Comparison of ENCODE assay signal across 8 cellular contexts in genomic region chr18:31684279-31685096, GRCh38. TPM values are rescaled to one million over a fixed set of nuclear protein-coding genes. Genes with fewer than 3 reads are reported as not detected.
DNase-seq lines count a peak whose midpoint lies in the region; ATAC-seq and TF ChIP-seq lines count a peak whose summit lies in the region.

Gene B4GALT6 (minus strand): TSS chr18:31684581. CDS start chr18:31684426, 155 bp downstream.

- DNase-seq in GM12865 (ENCODE audit: low read depth) (peak; percentile 82), dorsolateral prefrontal cortex (peak in 6 of 10 donors; percentile 8 to 51 (median 33)), lower leg skin (ENCODE audit: low spot score in 2 of 2) (no peak), HT-29 (ENCODE audit: low spot score) (no peak)

- H3K4me1 Mint-ChIP-seq in T-helper 1 cell treated with Interleukin-12 subunit alpha and Interleukin-12 subunit beta and Interleukin-4 antibody, amounts not matched to agents 30 μg/mL and 1 μg/mL, for 36 hours (ENCODE audit: low read depth): peaks cover 9% of the 10 kb centered on the region

- peak within 1 kb of the TSS; percentile 74 for H3K27ac Mint-ChIP-seq in T-helper 1 cell treated with Interleukin-12 subunit alpha and Interleukin-12 subunit beta and Interleukin-4 antibody, amounts not matched to agents 30 μg/mL and 1 μg/mL, for 36 hours

- peak within 1 kb of the TSS; percentile 88 for H3K4me3 ChIP-seq in GM12865 (ENCODE audit: low read depth, low read length)
- H3K4me3 ChIP-seq in HUES64 (ENCODE audit: low read length): peak within 1 kb of the TSS; percentile 86
- H3K4me3 ChIP-seq in dorsolateral prefrontal cortex: peak within 1 kb of the TSS; percentile 49 to 83 (median 65)
- H3K4me3 ChIP-seq in lower leg skin (ENCODE audit: low read depth, poor library complexity, severe bottlenecking): peak within 1 kb of the TSS; percentile 39
- H3K4me3 ChIP-seq in stomach smooth muscle (ENCODE audit: low read length in 2 of 2): peak within 1 kb of the TSS; percentile 74 to 75

- intact Hi-C loops in dorsolateral prefrontal cortex (cut with DNase I) (no loop called here), lower leg skin (cut with DNase I; ENCODE audit: low total_unique reads) (no loop called here)

- H3K27me3 ChIP-seq in HUES64 (ENCODE audit: insufficient read depth, low read length) (peaks cover 9% of the 10 kb centered on the region; the same call in 1 of the 2 replicates), dorsolateral prefrontal cortex (peaks cover 0 to 4% (median 0%) of the 10 kb centered on the region in 45 donors), stomach smooth muscle (ENCODE audit: control insufficient read depth in 1 of 2, insufficient read depth in 2 of 2, low read length in 2 of 2) (peaks cover 0 to 3% of the 10 kb centered on the region in 2 donors)

- no peaks in the 10 kb centered on the region for H3K9me3 Mint-ChIP-seq in T-helper 1 cell treated with Interleukin-12 subunit alpha and Interleukin-12 subunit beta and Interleukin-4 antibody, amounts not matched to agents 30 μg/mL and 1 μg/mL, for 36 hours

- H3K9me3 ChIP-seq in HUES64 (ENCODE audit: insufficient read depth, low read depth, low read length) (no peaks in the 10 kb centered on the region), stomach smooth muscle (ENCODE audit: control insufficient read depth in 2 of 2, low read length in 2 of 2) (no peaks in the 10 kb centered on the region)

- H3K4me3 Mint-ChIP-seq in T-helper 1 cell treated with Interleukin-12 subunit alpha and Interleukin-12 subunit beta and Interleukin-4 antibody, amounts not matched to agents 30 μg/mL and 1 μg/mL, for 36 hours: peak within 1 kb of the TSS; percentile 92

- TF ChIP-seq POLR2A in lower leg skin (IDR thresholded peaks at IDR 0.05): no peak

- peak; percentile 36 for ATAC-seq in GM21526 (IDR thresholded peaks at IDR 0.05; ENCODE audit: low FRiP score, unreplicated experiment)

- H3K36me3 ChIP-seq in HUES64 (ENCODE audit: insufficient read depth, low read length): no peaks in the 10 kb centered on the region
- no peaks in the 10 kb centered on the region for H3K36me3 ChIP-seq in stomach smooth muscle (ENCODE audit: control insufficient read depth in 2 of 2, insufficient read depth in 2 of 2, low read length in 2 of 2)

- H3K27me3 Mint-ChIP-seq in T-helper 1 cell treated with Interleukin-12 subunit alpha and Interleukin-12 subunit beta and Interleukin-4 antibody, amounts not matched to agents 30 μg/mL and 1 μg/mL, for 36 hours (ENCODE audit: low read depth): peaks cover 66% of the 10 kb centered on the region

- TF ChIP-seq CTCF in GM12865 (IDR thresholded peaks at IDR 0.05; ENCODE audit: insufficient read depth, low read depth, low read length, missing control alignments) (no peak), dorsolateral prefrontal cortex (IDR thresholded peaks at IDR 0.05 in 54 of 56, conservative IDR thresholded peaks at IDR 0.05 in 2 of 56; ENCODE audit: low read depth in 1 of 56, partially characterized antibody in 56 of 56) (no peak), lower leg skin (IDR thresholded peaks at IDR 0.05) (no peak)

- H3K9ac ChIP-seq in HUES64 (ENCODE audit: low read depth, low read length) (peak within 1 kb of the TSS; percentile 81), stomach smooth muscle (ENCODE audit: low read length in 2 of 2) (peak within 1 kb of the TSS; percentile 62 to 66)

- H3K36me3 Mint-ChIP-seq in T-helper 1 cell treated with Interleukin-12 subunit alpha and Interleukin-12 subunit beta and Interleukin-4 antibody, amounts not matched to agents 30 μg/mL and 1 μg/mL, for 36 hours (ENCODE audit: low read depth): peaks cover 3% of the 10 kb centered on the region

- under 1% methylated on average over 86 of the region's 86 CpGs for WGBS in HUES64
- WGBS in lower leg skin, 2 donors: 1 to 2% methylated on average over 41 to 42 of the region's 86 CpGs

- H3K27ac ChIP-seq in HUES64 (ENCODE audit: low read depth, low read length): peak within 1 kb of the TSS; percentile 87
- H3K27ac ChIP-seq in dorsolateral prefrontal cortex: peak within 1 kb of the TSS in 46 of 59 donors; percentile 19 to 95 (median 77)
- no peak within 1 kb of the TSS for H3K27ac ChIP-seq in stomach smooth muscle (ENCODE audit: low read length)

- H3K4me1 ChIP-seq in HUES64 (ENCODE audit: insufficient read depth, low read length) (peaks cover 53% of the 10 kb centered on the region), stomach smooth muscle (ENCODE audit: control insufficient read depth, insufficient read depth, low read length) (peaks cover 6% of the 10 kb centered on the region)

RNA-seq across cellular contexts. Expression of gene B4GALT6, which starts in this region (rescaled TPM):
- polyA plus RNA-seq in HUES64 (2013, experiment 1 of 2): 15.7 TPM
- 20.0 TPM for polyA plus RNA-seq in HUES64 (2013, experiment 2 of 2)
- total RNA-seq in dorsolateral prefrontal cortex: 100 to 1,000 TPM in 5 of 120 experiments, 10 to 100 TPM in 115; 15.3 to 116 (median 68.1) TPM
- 1 to 10 TPM; 1.3 to 2.1 (median 1.6) TPM for total RNA-seq in lower leg skin
- total RNA-seq in HT-29 (2014; rRNA removed; shearing (Covaris generic)): 0.68 and 2.3 TPM in 2 replicates

Comparison
In these comparisons a context has a peak if more than half of its experiments do, and no peak if none do; other contexts are left out.
1. DNase-seq: peak in GM12865 (single experiment) and dorsolateral prefrontal cortex (6 of 10); none in lower leg skin (0 of 2) and HT-29 (single experiment).
2. Peak in every context shown above with its lines, with median percentiles within 50 percentile points of each other: H3K4me3 ChIP-seq.